6 cellular contexts compared by ENCODE assay signal in genomic region chr3:52143616-52144015, GRCh38.
"Had no signal": no experiment of that assay in that cellular context is flagged by ENCODE, and none has a peak within 500 bp of the region (broad histone marks: within the 10 kb centered on the region; RNA-seq: fewer than 3 reads in every experiment).

No MANE protein-coding gene starts in this region.

- H3K4me1 Mint-ChIP-seq: nephron progenitor cell had no signal

- H3K36me3 ChIP-seq: thyroid gland had no signal

- H3K9me3 Mint-ChIP-seq: endodermal cell, nephron progenitor cell had no signal

- H3K4me2 ChIP-seq: SK-N-SH had no signal

- H3K4me3 Mint-ChIP-seq: endodermal cell, nephron progenitor cell had no signal

- H3K27me3 ChIP-seq: thyroid gland had no signal

- H3K4me3 ChIP-seq: mucosa of descending colon, skin epidermis, thyroid gland had no signal

- H3K9ac ChIP-seq: SK-N-SH had no signal

- H3K9me3 ChIP-seq: mucosa of descending colon, SK-N-SH, thyroid gland had no signal

- H3K27ac Mint-ChIP-seq: endodermal cell, nephron progenitor cell had no signal

- H3K4me1 ChIP-seq: thyroid gland had no signal

- H3K27ac ChIP-seq: thyroid gland had no signal
